ENCODE assay signal across 8 cellular contexts in genomic region chr18:79507076-79507545, GRCh38.
DNase-seq lines count a peak whose midpoint lies in the region; ATAC-seq and TF ChIP-seq lines count a peak whose summit lies in the region.

No MANE protein-coding gene starts in this region.

- H4K20me1 ChIP-seq in BLaER1: peaks cover 52% of the 10 kb centered on the region

- WGBS in heart left ventricle, 4 donors: 2 to 5% (median 3%) methylated on average over 18 to 24 of the region's 24 CpGs; no CpG with 5 or more reads in 1 of the 4 donors

- intact Hi-C loops in heart left ventricle (cut with DNase I) (loop anchor here in 6 of 10 donors (1.0 to 10.0 kb wide), 10 partner anchors 40 to 440 kb away; partner anchors contain the start of genes ATP9B (in 1 of the 6) and NFATC1 (in 1 of the 6)), posterior cingulate gyrus (cut with DNase I) (no loop called here)

- no peaks in the 10 kb centered on the region for H3K9me3 Mint-ChIP-seq in activated naive CD4-positive, alpha-beta T cell treated with anti-CD3 and anti-CD28 coated beads, Interleukin-2, amount 50 U/mL, for 72 hours

- peak; percentile 36 for ATAC-seq in HG03108 (IDR thresholded peaks at IDR 0.05; ENCODE audit: unreplicated experiment)
- ATAC-seq in activated naive CD4-positive, alpha-beta T cell treated with anti-CD3 and anti-CD28 coated beads, Interleukin-2, amount 50 U/mL, for 72 hours: peak; percentile 47 to 64
- peak; percentile 91 to 93 (median 92) for ATAC-seq in heart left ventricle

- DNase-seq in activated naive CD4-positive, alpha-beta T cell treated with anti-CD3 and anti-CD28 coated beads, Interleukin-2, amount 50 U/mL, for 72 hours (ENCODE audit: low spot score in 2 of 2): peak in 1 of 2 donors; percentile 64
- DNase-seq in heart left ventricle: peak; percentile 81 to 90 (median 88)
- DNase-seq in posterior cingulate gyrus: peak in 9 of 10 donors; percentile 25 to 89 (median 45)
- DNase-seq in NCI-H345 treated with DMSO at 0.1 percent for 48 hours (lab: John Stamatoyannopoulos, UW; ENCODE audit: unreplicated experiment): no peak
- no peak for DNase-seq in COR-L47 (lab: John Stamatoyannopoulos, UW)
- DNase-seq in ecto neural progenitor cell (ENCODE audit: low spot score): no peak

- TF ChIP-seq CTCF in heart left ventricle (IDR thresholded peaks at IDR 0.05): no peak

- H3K4me1 ChIP-seq in BLaER1: peaks cover 69% of the 10 kb centered on the region
- H3K4me1 ChIP-seq in heart left ventricle: peaks cover 3 to 38% (median 29%) of the 10 kb centered on the region in 12 donors

- H3K36me3 ChIP-seq in BLaER1 (peaks cover 31% of the 10 kb centered on the region), heart left ventricle (peaks cover 0 to 12% (median 0%) of the 10 kb centered on the region in 9 donors)

- TF ChIP-seq POLR2A in heart left ventricle (IDR thresholded peaks at IDR 0.05): no peak

- H3K27me3 ChIP-seq in BLaER1 (no peaks in the 10 kb centered on the region), heart left ventricle (no peaks in the 10 kb centered on the region)

- peak overlapping the region; percentile 70 for H3K9ac ChIP-seq in BLaER1

- peak overlapping the region; percentile 59 for H3K4me3 ChIP-seq in BLaER1
- H3K4me3 ChIP-seq in heart left ventricle: peak overlapping the region in 11 of 12 donors; percentile 25 to 55 (median 44)

- peak overlapping the region; percentile 92 for H3K4me2 ChIP-seq in BLaER1

- H3K27ac ChIP-seq in BLaER1 (peak overlapping the region; percentile 85), heart left ventricle (peak overlapping the region; percentile 85 to 97 (median 92))

- no peaks in the 10 kb centered on the region for H3K9me3 ChIP-seq in BLaER1
- no peaks in the 10 kb centered on the region for H3K9me3 ChIP-seq in heart left ventricle

- peaks cover 7 to 37% of the 10 kb centered on the region in 2 donors for H3K36me3 Mint-ChIP-seq in activated naive CD4-positive, alpha-beta T cell treated with anti-CD3 and anti-CD28 coated beads, Interleukin-2, amount 50 U/mL, for 72 hours

- H3K27ac Mint-ChIP-seq in activated naive CD4-positive, alpha-beta T cell treated with anti-CD3 and anti-CD28 coated beads, Interleukin-2, amount 50 U/mL, for 72 hours: peak overlapping the region; percentile 90 to 95

Comparison
In these comparisons a context has a peak if more than half of its experiments do, and no peak if none do; other contexts are left out.
1. ATAC-seq: peak in every context shown above with its lines; median percentile 92 in heart left ventricle; 56 in activated naive CD4-positive, alpha-beta T cell treated with anti-CD3 and anti-CD28 coated beads, Interleukin-2, amount 50 U/mL, for 72 hours; 36 in HG03108.
2. DNase-seq: peak in heart left ventricle (5 of 5) and posterior cingulate gyrus (9 of 10); none in NCI-H345 treated with DMSO at 0.1 percent for 48 hours (single experiment), COR-L47 (single experiment) and ecto neural progenitor cell (single experiment).